ENCODE assay signal across 8 cellular contexts in genomic region chr1:34865981-34866761, GRCh38.
A peak's percentile ranks its signal among the peaks of the same experiment; 100 is the strongest.
DNase-seq lines count a peak whose midpoint lies in the region; ATAC-seq and TF ChIP-seq lines count a peak whose summit lies in the region.

No MANE protein-coding gene starts in this region.

- H3K4me3 ChIP-seq in GM12865 (ENCODE audit: low read depth, low read length), result peak overlapping the region; percentile 85

- peak; percentile 71 for ATAC-seq in HG02870 (IDR thresholded peaks at IDR 0.05; ENCODE audit: unreplicated experiment)

- peak; percentile 93 for TF ChIP-seq CTCF in GM12865 (IDR thresholded peaks at IDR 0.05; ENCODE audit: insufficient read depth, low read depth, low read length, missing control alignments)

- DNase-seq in GM12865 (ENCODE audit: low read depth) (peak; percentile 93), NCI-H526 treated with DMSO at 0.1 percent for 48 hours (lab: John Stamatoyannopoulos, UW) (peak; percentile 34), medulla oblongata (ENCODE audit: extremely low spot score) (peak; percentile 75), NCI-H2171 (lab: John Stamatoyannopoulos, UW) (no peak)
- peak; percentile 85 to 90 for DNase-seq in activated CD8-positive, alpha-beta memory T cell treated with anti-CD3 and anti-CD28 coated beads for 1 hour (ENCODE audit: extremely low read depth in 1 of 2, low read depth in 1 of 2)
- peak; percentile 91 for DNase-seq in effector CD8-positive, alpha-beta T cell (lab: John Stamatoyannopoulos, UW)
- DNase-seq in stimulated activated CD4-positive, alpha-beta T cell treated with anti-CD3 and anti-CD28 coated beads, TNF-alpha, amount 100 ng/mL, for 48 hours (ENCODE audit: low read depth in 3 of 3), result peak; percentile 84 to 94 (median 89)
